8 cellular contexts compared by ENCODE assay signal in the genomic region with DNA sequence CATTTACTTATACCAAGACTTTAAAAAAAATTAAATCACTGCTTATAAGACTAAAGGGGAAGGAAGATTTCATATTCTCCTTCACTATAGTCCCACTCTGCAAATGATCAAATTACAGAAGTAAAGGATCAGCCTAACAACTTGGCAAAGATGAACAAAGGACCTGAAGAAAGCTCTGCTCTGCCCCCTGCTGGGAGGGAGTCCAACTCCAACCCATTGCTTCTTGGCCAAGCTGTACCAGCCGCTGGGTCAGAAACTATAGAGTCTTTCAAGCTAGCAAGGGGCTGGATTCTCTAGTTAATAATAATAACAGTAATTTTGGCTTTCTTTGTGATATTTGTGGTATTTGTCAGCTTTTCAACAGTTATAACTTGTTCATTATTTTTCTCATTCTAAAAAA.
DNase-seq lines count a peak whose midpoint lies in the region; ATAC-seq and TF ChIP-seq lines count a peak whose summit lies in the region.

No MANE protein-coding gene starts in this region.

- CTCF ChIA-PET in MCF 10A (lab: Yijun Ruan, JAX): interaction anchor here (0.6 to 1.2 kb wide), 9 partner anchors 10 to 1236 kb away, joined by 3 to 4 read pairs (median 3); no protein-coding TSS in a partner anchor

- intact Hi-C loops in MCF 10A (cut with micrococcal nuclease) (no loop called here), breast epithelium (cut with DNase I; ENCODE audit: low total_unique reads) (no loop called here), heart right ventricle (cut with DNase I) (no loop called here), stomach (cut with DNase I; ENCODE audit: low total_unique reads) (no loop called here)

- peak; percentile 42 for TF ChIP-seq CTCF in MCF 10A (IDR thresholded peaks at IDR 0.05; ENCODE audit: unreplicated experiment)
- peak in 1 of 3 donors; percentile 15 for TF ChIP-seq CTCF in breast epithelium (IDR thresholded peaks at IDR 0.05)
- TF ChIP-seq CTCF in heart right ventricle (IDR thresholded peaks at IDR 0.05): peak in 6 of 9 donors; percentile 22 to 50 (median 30)
- TF ChIP-seq CTCF in stomach (IDR thresholded peaks at IDR 0.05): peak in 2 of 7 experiments; percentile 19 to 29

- H3K27me3 ChIP-seq in breast epithelium: no peaks in the 10 kb centered on the region
- peaks cover 0 to 5% (median 0%) of the 10 kb centered on the region in 7 donors for H3K27me3 ChIP-seq in heart right ventricle
- no peaks in the 10 kb centered on the region for H3K27me3 ChIP-seq in stomach

- no TSS peak for BruUV-seq in MCF 10A (replicated peaks; lab: Mats Ljungman, UMichigan)

- no peaks in the 10 kb centered on the region for H3K36me3 Mint-ChIP-seq in MCF 10A (ENCODE audit: insufficient read depth, unreplicated experiment)

- H3K9me3 ChIP-seq in breast epithelium (no peaks in the 10 kb centered on the region), heart right ventricle (no peaks in the 10 kb centered on the region), stomach (no peaks in the 10 kb centered on the region)

- ATAC-seq in HG03103 (IDR thresholded peaks at IDR 0.05; ENCODE audit: low read depth, unreplicated experiment) (peak; percentile 79), heart right ventricle (no peak), GM21515 (IDR thresholded peaks at IDR 0.05; ENCODE audit: unreplicated experiment) (no peak)

- POLR2A ChIA-PET in MCF 10A (lab: Yijun Ruan, JAX): interaction anchor here (0.7 kb wide), 1 partner anchor 690 kb away, joined by 3 read pairs; no protein-coding TSS in a partner anchor

- H3K9me3 Mint-ChIP-seq in MCF 10A (ENCODE audit: unreplicated experiment): no peaks in the 10 kb centered on the region

- H3K27me3 Mint-ChIP-seq in MCF 10A (ENCODE audit: insufficient read depth, unreplicated experiment): peaks cover 59% of the 10 kb centered on the region

- no peak overlapping the region for H3K4me3 Mint-ChIP-seq in MCF 10A (ENCODE audit: unreplicated experiment)

- no peaks in the 10 kb centered on the region for H3K4me1 Mint-ChIP-seq in MCF 10A (ENCODE audit: insufficient read depth, unreplicated experiment)

- no peak for TF ChIP-seq POLR2A in breast epithelium (IDR thresholded peaks at IDR 0.05)
- no peak for TF ChIP-seq POLR2A in stomach (IDR thresholded peaks at IDR 0.05)

- TF ChIP-seq EP300 in stomach (IDR thresholded peaks at IDR 0.05): no peak

- no peak overlapping the region for H3K27ac ChIP-seq in breast epithelium
- H3K27ac ChIP-seq in heart right ventricle: no peak overlapping the region
- no peak overlapping the region for H3K27ac ChIP-seq in stomach

- peak; percentile 56 for DNase-seq in MCF 10A (ENCODE audit: unreplicated experiment)
- DNase-seq in breast epithelium (ENCODE audit: low spot score in 2 of 2): no peak
- DNase-seq in SK-N-DZ (ENCODE audit: low spot score): peak; percentile 14
- peak in 1 of 2 donors; percentile 15 for DNase-seq in heart right ventricle
- DNase-seq in stomach: peak; percentile 32
- DNase-seq in HuH-7.5 (ENCODE audit: low spot score): no peak

- H3K27ac Mint-ChIP-seq in MCF 10A (ENCODE audit: low read depth, unreplicated experiment): no peak overlapping the region

- H3K4me3 ChIP-seq in breast epithelium (no peak overlapping the region), heart right ventricle (no peak overlapping the region), stomach (no peak overlapping the region)

- H3K4me1 ChIP-seq in breast epithelium: no peaks in the 10 kb centered on the region
- H3K4me1 ChIP-seq in heart right ventricle: no peaks in the 10 kb centered on the region
- no peaks in the 10 kb centered on the region for H3K4me1 ChIP-seq in stomach

- H3K36me3 ChIP-seq in breast epithelium (no peaks in the 10 kb centered on the region), heart right ventricle (no peaks in the 10 kb centered on the region), stomach (no peaks in the 10 kb centered on the region)

- 64 to 67% methylated on average over 1 of the region's 1 CpG for WGBS in heart right ventricle, 2 donors
- WGBS in stomach, 5 donors: 67 to 89% (median 75%) methylated on average over 1 of the region's 1 CpG

Comparison
In these comparisons a context has a peak if more than half of its experiments do, and no peak if none do; other contexts are left out.
1. DNase-seq: peak in MCF 10A (single experiment), SK-N-DZ (single experiment) and stomach (single experiment); none in breast epithelium (0 of 2) and HuH-7.5 (single experiment).